8 cellular contexts compared by ENCODE assay signal in genomic region chr5:10760976-10761841, GRCh38. TPM values are rescaled to one million over a fixed set of nuclear protein-coding genes. Genes with fewer than 3 reads are reported as not detected.
DNase-seq lines count a peak whose midpoint lies in the region; ATAC-seq, FAIRE-seq and TF ChIP-seq lines count a peak whose summit lies in the region.

Gene DAP (minus strand): TSS chr5:10761234. CDS start chr5:10761068, 166 bp downstream.

- H3K4me1 ChIP-seq in BLaER1 (peaks cover 57% of the 10 kb centered on the region), HepG2 (ENCODE audit: insufficient read depth, low read length) (peaks cover 72% of the 10 kb centered on the region)

- ATAC-seq in HG03457 (IDR thresholded peaks at IDR 0.05; ENCODE audit: unreplicated experiment) (peak; percentile 66), HepG2 (peak; percentile 80)

- in situ Hi-C loops in HepG2 (cut with HindIII; ENCODE audit: extremely low pct_ligation_motif_present, low pct_unique_long_range_greater_than_20kb): no loop called here

- H3K36me3 ChIP-seq in BLaER1: peaks cover 17% of the 10 kb centered on the region
- peaks cover 2 to 27% of the 10 kb centered on the region in 2 experiments; a peak in 3 of 5 replicates for H3K36me3 ChIP-seq in HepG2 (replicated peaks in 1 of 2; ENCODE audit: control insufficient read depth in 1 of 2, insufficient read depth in 2 of 2, low read length in 2 of 2)

- TSS peak; percentile 82 for BruUV-seq in HepG2 (replicated peaks; lab: Mats Ljungman, UMichigan)

- H3K9ac ChIP-seq in BLaER1 (peak within 1 kb of the TSS; percentile 93), HepG2 (ENCODE audit: insufficient read depth, low read depth, low read length) (peak within 1 kb of the TSS; percentile 92)

- H2AFZ ChIP-seq in HepG2 (ENCODE audit: low read length): peak within 1 kb of the TSS; percentile 60

- TF ChIP-seq RAD21 in HepG2 (CRISPR knock-in tag; IDR thresholded peaks at IDR 0.05): no peak

- POLR2A ChIA-PET in HepG2 (lab: Yijun Ruan, JAX): no interaction called here

- TF ChIP-seq POLR2A in HepG2 (IDR thresholded peaks at IDR 0.05; ENCODE audit: insufficient read depth in 1 of 2, low read depth in 2 of 2, low read length in 2 of 2): peak; percentile 42 to 55; a peak in 2 of 4 replicates

- CTCF ChIA-PET in HepG2 (lab: Yijun Ruan, JAX; ENCODE audit: low intra/inter-chr PET ratio, low total read pairs): no interaction called here

- no peak for FAIRE-seq in HepG2 (lab: Jason Lieb, UNC)

- peak within 1 kb of the TSS; percentile 92 for H3K4me3 ChIP-seq in BLaER1
- H3K4me3 ChIP-seq in HepG2 (replicated peaks in 1 of 3; ENCODE audit: insufficient read depth in 1 of 3, low read depth in 2 of 3, low read length in 3 of 3): peak within 1 kb of the TSS; percentile 78 to 98 (median 78)

- TF ChIP-seq CTCF in HepG2 (CRISPR knock-in tag; IDR thresholded peaks at IDR 0.05): no peak

- H3K9me3 ChIP-seq in BLaER1 (no peaks in the 10 kb centered on the region), HepG2 (ENCODE audit: low read length) (no peaks in the 10 kb centered on the region)

- peaks cover 43% of the 10 kb centered on the region for H3K79me2 ChIP-seq in HepG2 (ENCODE audit: insufficient read depth, low read length)

- DNase-seq in GM19240 (ENCODE audit: insufficient read length, low spot score): peak; percentile 69
- DNase-seq in NCI-H69 (lab: John Stamatoyannopoulos, UW): peak; percentile 95
- DNase-seq in activated CD4-positive, alpha-beta T cell treated with anti-CD3 and anti-CD28 coated beads, Interleukin-2, amount 50 U/mL, for 4 hours: peak; percentile 78 to 82
- peak; percentile 94 for DNase-seq in dermis blood vessel endothelial cell
- DNase-seq in HepG2 (ENCODE audit: low spot score): peak; percentile 36
- DNase-seq in stimulated activated CD4-positive, alpha-beta T cell treated with anti-CD3 and anti-CD28 coated beads, Interleukin-4, amount 100 ng/mL, for 1 hour: peak; percentile 89

- H3K27me3 ChIP-seq in BLaER1: no peaks in the 10 kb centered on the region
- H3K27me3 ChIP-seq in HepG2 (ENCODE audit: control insufficient read depth in 1 of 2, insufficient read depth in 2 of 2, low read length in 2 of 2): peaks cover 0 to 3% of the 10 kb centered on the region in 2 experiments; a peak in 1 of 5 replicates

- H3K27ac ChIP-seq in BLaER1 (peak within 1 kb of the TSS; percentile 98), HepG2 (ENCODE audit: extremely low read length, insufficient read depth, low read length) (peak within 1 kb of the TSS; percentile 85)

- H3K4me2 ChIP-seq in BLaER1 (peak within 1 kb of the TSS; percentile 92), HepG2 (ENCODE audit: low read depth, low read length) (peak within 1 kb of the TSS; percentile 75)

- WGBS in HepG2 (ENCODE audit: low lambda C conversion rate): 34% methylated on average over 72 of the region's 109 CpGs

- H4K20me1 ChIP-seq in BLaER1 (peaks cover 40% of the 10 kb centered on the region), HepG2 (ENCODE audit: insufficient read depth, low read length) (peaks cover 7% of the 10 kb centered on the region; the same call in 1 of the 2 replicates)

- intact Hi-C loops in HepG2 (cut with micrococcal nuclease; ENCODE audit: unreplicated experiment): no loop called here

- TF ChIP-seq EP300 in HepG2 (IDR thresholded peaks at IDR 0.05; ENCODE audit: low read depth in 2 of 2, low read length in 2 of 2) (no peak), HepG2 (CRISPR knock-in tag; IDR thresholded peaks at IDR 0.05; ENCODE audit: borderline replicate concordance) (no peak)

TF ChIP-seq in HepG2, 621 proteins besides CTCF, POLR2A, EP300 and RAD21 (continues in another document):
- TF ChIP-seq ELF1 (CRISPR knock-in tag; IDR thresholded peaks at IDR 0.05) (no peak), ZNF790 (CRISPR knock-in tag; IDR thresholded peaks at IDR 0.05; ENCODE audit: borderline replicate concordance) (no peak), ZKSCAN5 (CRISPR knock-in tag; IDR thresholded peaks at IDR 0.05) (no peak), ZNF781 (CRISPR knock-in tag; IDR thresholded peaks at IDR 0.05; ENCODE audit: borderline replicate concordance, not compliant biosample characterization) (no peak), ZBTB39 (CRISPR knock-in tag; IDR thresholded peaks at IDR 0.05) (no peak), ZNF776 (CRISPR knock-in tag; IDR thresholded peaks at IDR 0.05) (peak; percentile 69; the same call in 1 of the 2 replicates), MEF2D (CRISPR knock-in tag; IDR thresholded peaks at IDR 0.05) (no peak), GMEB2 (CRISPR knock-in tag; IDR thresholded peaks at IDR 0.05; ENCODE audit: low read depth) (peak; percentile 59), ZNF510 (CRISPR knock-in tag; IDR thresholded peaks at IDR 0.05; ENCODE audit: low read depth) (no peak), SRSF9 (IDR thresholded peaks at IDR 0.05; ENCODE audit: borderline replicate concordance, insufficient read depth, low read depth, low read length, poor library complexity, severe bottlenecking) (no peak), RNF219 (CRISPR knock-in tag; IDR thresholded peaks at IDR 0.05) (no peak)

RNA-seq across cellular contexts. Expression of gene DAP, which starts in this region (rescaled TPM):
- 36.2 and 89.6 TPM in 2 replicates for total RNA-seq in dermis blood vessel endothelial cell
- 22.0 and 51.2 TPM in 2 replicates for total RNA-seq in HepG2 (2016; rRNA removed; fragmentation: Illumina TruSeq; extraction: Trizol)
- 19.5 and 20.1 TPM in 2 replicates for total RNA-seq in HepG2 (2016; cell fraction: cytosol; rRNA removed; fragmentation: Illumina TruSeq; extraction: Trizol; ENCODE audit: low read depth)
- total RNA-seq in HepG2 (2016; cell fraction: insoluble cytoplasmic fraction; rRNA removed; fragmentation: Illumina TruSeq; extraction: Trizol): 20.5 and 51.1 TPM in 2 replicates
- total RNA-seq in HepG2 (2016; cell fraction: membrane; rRNA removed; fragmentation: Illumina TruSeq; extraction: Trizol): 87.7 and 89.8 TPM in 2 replicates
- total RNA-seq in HepG2 (2016; cell fraction: nucleus; rRNA removed; fragmentation: Illumina TruSeq; extraction: Trizol): 30.0 and 39.7 TPM in 2 replicates
- polyA plus RNA-seq in HepG2 (2011; rRNA removed): 54.3 and 57.5 TPM in 2 replicates
- polyA plus RNA-seq in HepG2 (2011; cell fraction: cytosol; rRNA removed): 82.9 and 92.2 TPM in 2 replicates
- 34.1 and 35.5 TPM in 2 replicates for polyA plus RNA-seq in HepG2 (2011; cell fraction: nucleus; rRNA removed)
- polyA plus RNA-seq in HepG2 (2012): 98.8 and 102 TPM in 2 replicates
- polyA plus RNA-seq in HepG2 (2016; cell fraction: cytosol; fragmentation: Illumina TruSeq; extraction: Trizol; ENCODE audit: low read depth): 88.2 and 107 TPM in 2 replicates
- 112 and 139 TPM in 2 replicates for polyA plus RNA-seq in HepG2 (2016; cell fraction: insoluble cytoplasmic fraction; fragmentation: Illumina TruSeq; extraction: Trizol; ENCODE audit: low read depth)
- 175 and 183 TPM in 2 replicates for polyA plus RNA-seq in HepG2 (2016; cell fraction: membrane; fragmentation: Illumina TruSeq; extraction: Trizol; ENCODE audit: low read depth)
- polyA plus RNA-seq in HepG2 (2016; cell fraction: nucleus; fragmentation: Illumina TruSeq; extraction: Trizol; ENCODE audit: insufficient read depth, low read depth): 80.5 and 81.6 TPM in 2 replicates
- polyA minus RNA-seq in HepG2 (2011; rRNA and poly(A)+ RNA removed; ENCODE audit: low replicate concordance): 58.7 and 66.7 TPM in 2 replicates
- polyA minus RNA-seq in HepG2 (2011; cell fraction: cytosol; rRNA and poly(A)+ RNA removed): 50.0 and 52.9 TPM in 2 replicates
- 41.0 and 48.8 TPM in 2 replicates for polyA minus RNA-seq in HepG2 (2011; cell fraction: nucleus; rRNA and poly(A)+ RNA removed)

Comparison
In these comparisons a context has a peak if more than half of its experiments do, and no peak if none do; other contexts are left out.
1. Peak in every context shown above with its lines: DNase-seq, ATAC-seq, H3K4me3 ChIP-seq and H3K27ac ChIP-seq.
2. DNase-seq: peak in every context shown above with its lines; median percentile 95 in NCI-H69; 94 in dermis blood vessel endothelial cell; 89 in stimulated activated CD4-positive, alpha-beta T cell treated with anti-CD3 and anti-CD28 coated beads, Interleukin-4, amount 100 ng/mL, for 1 hour; 80 in activated CD4-positive, alpha-beta T cell treated with anti-CD3 and anti-CD28 coated beads, Interleukin-2, amount 50 U/mL, for 4 hours; 69 in GM19240; 36 in HepG2.